ENCODE assay signal across 8 cellular contexts in genomic region chr2:237603718-237604362, GRCh38. TPM values are rescaled to one million over a fixed set of nuclear protein-coding genes. Genes with fewer than 3 reads are reported as not detected.
DNase-seq lines count a peak whose midpoint lies in the region; TF ChIP-seq lines count a peak whose summit lies in the region.

No MANE protein-coding gene starts in this region.

- H3K27me3 ChIP-seq in dorsolateral prefrontal cortex, result no peaks in the 10 kb centered on the region

- intact Hi-C loops in dorsolateral prefrontal cortex (cut with DNase I), result no loop called here

- no peak for TF ChIP-seq CTCF in GM10248 (IDR thresholded peaks at IDR 0.05; ENCODE audit: control extremely low read depth, extremely low read depth, low read depth, missing control alignments)
- no peak for TF ChIP-seq CTCF in foreskin fibroblast (IDR thresholded peaks at IDR 0.05; ENCODE audit: low read depth, low read length)
- no peak for TF ChIP-seq CTCF in dorsolateral prefrontal cortex (IDR thresholded peaks at IDR 0.05 in 54 of 56, conservative IDR thresholded peaks at IDR 0.05 in 2 of 56; ENCODE audit: low read depth in 1 of 56, partially characterized antibody in 56 of 56)

- H3K4me3 ChIP-seq in foreskin fibroblast (ENCODE audit: low read depth in 1 of 2, low read length in 2 of 2), result no peak overlapping the region
- peak overlapping the region in 12 of 59 donors; percentile 8 to 40 (median 20) for H3K4me3 ChIP-seq in dorsolateral prefrontal cortex

- POLR2A ChIA-PET in GM10248 (lab: Yijun Ruan, JAX) (no interaction called here), HEK293T (lab: Yijun Ruan, JAX) (no interaction called here)

- H3K27ac ChIP-seq in dorsolateral prefrontal cortex, result peak overlapping the region in 10 of 59 donors; percentile 12 to 66 (median 34)

- DNase-seq in GM10248 (ENCODE audit: extremely low spot score) (peak; percentile 52), M059J (ENCODE audit: low read depth) (peak; percentile 86), activated T-cell treated with anti-CD3 and anti-CD28 coated beads for 4 hours (peak; percentile 38), foreskin fibroblast (peak; percentile 66 to 71), putamen (ENCODE audit: low spot score) (peak; percentile 15), NCI-H187 treated with DMSO at 0.1 percent for 48 hours (lab: John Stamatoyannopoulos, UW) (no peak), HEK293T (ENCODE audit: extremely low spot score) (no peak), dorsolateral prefrontal cortex (no peak)

- CTCF ChIA-PET in GM10248 (lab: Yijun Ruan, JAX) (interaction anchor here (0.7 to 2.9 kb wide), 3 partner anchors 14 to 164 kb away, joined by 3 to 11 read pairs (median 3); partner anchors contain the start of gene RAB17), HEK293T (lab: Yijun Ruan, JAX) (no interaction called here)

TF ChIP-seq in HEK293T, 16 proteins besides CTCF, POLR2A, EP300 and RAD21:
- no peak for TF ChIP-seq FOXM1 (IDR thresholded peaks at IDR 0.05; ENCODE audit: borderline replicate concordance)
- no peak for TF ChIP-seq CTBP1 (IDR thresholded peaks at IDR 0.05; ENCODE audit: borderline replicate concordance)
- TF ChIP-seq ZNF384 (IDR thresholded peaks at IDR 0.05), result no peak
- no peak for TF ChIP-seq NFRKB (IDR thresholded peaks at IDR 0.05)
- TF ChIP-seq SP1 (IDR thresholded peaks at IDR 0.05), result no peak
- no peak for TF ChIP-seq BHLHE40 (IDR thresholded peaks at IDR 0.05; ENCODE audit: borderline replicate concordance)
- TF ChIP-seq PKNOX1 (IDR thresholded peaks at IDR 0.05), result no peak
- no peak for TF ChIP-seq LEF1 (IDR thresholded peaks at IDR 0.05; ENCODE audit: borderline replicate concordance)
- TF ChIP-seq FOXA1 (IDR thresholded peaks at IDR 0.05), result no peak

RNA-seq across cellular contexts. Expression of gene RAB17, which starts 13.3 kb away (rescaled TPM):
- 0.30 and 1.8 TPM in 2 replicates for total RNA-seq in M059J (2014; rRNA removed; shearing (Covaris generic))
- 1 to 10 TPM in 110 of 120 experiments, under 1 TPM in 10; 0.40 to 6.6 (median 2.1) TPM for total RNA-seq in dorsolateral prefrontal cortex

RNA-seq across cellular contexts. Expression of gene LRRFIP1, which starts 23.5 kb away (rescaled TPM):
- 12.5 and 29.9 TPM in 2 replicates for total RNA-seq in M059J (2014; rRNA removed; shearing (Covaris generic))
- 100 to 1,000 TPM in 13 of 120 experiments, 10 to 100 TPM in 107; 39.2 to 124 (median 80.4) TPM for total RNA-seq in dorsolateral prefrontal cortex

RNA-seq across cellular contexts. Expression of gene PRLH, which starts 37.5 kb away (rescaled TPM):
- not detected in 2 replicates for total RNA-seq in M059J (2014; rRNA removed; shearing (Covaris generic))
- total RNA-seq in dorsolateral prefrontal cortex, result not detected

Comparison
In these comparisons a context has a peak if more than half of its experiments do, and no peak if none do; other contexts are left out.
1. DNase-seq: peak in GM10248 (single experiment), M059J (single experiment), activated T-cell treated with anti-CD3 and anti-CD28 coated beads for 4 hours (single experiment), foreskin fibroblast (2 of 2) and putamen (single experiment); none in NCI-H187 treated with DMSO at 0.1 percent for 48 hours (single experiment), HEK293T (single experiment) and dorsolateral prefrontal cortex (0 of 10).